In genomic region chr17:61316633-61317032, GRCh38 we compare ENCODE assay signal across 22 cellular contexts.
DNase-seq lines count a peak whose midpoint lies in the region; ATAC-seq and TF ChIP-seq lines count a peak whose summit lies in the region.
"Had no signal": no experiment of that assay in that cellular context is flagged by ENCODE, and none has a peak within 500 bp of the region (broad histone marks: within the 10 kb centered on the region; RNA-seq: fewer than 3 reads in every experiment).

No MANE protein-coding gene starts in this region.

- H3K9me3 ChIP-seq in IMR-90 (ENCODE audit: control insufficient read depth, insufficient read depth, low read length), result no peaks in the 10 kb centered on the region
- H3K9me3 ChIP-seq: BE2C, BLaER1 had no signal

- H4K8ac ChIP-seq in IMR-90 (ENCODE audit: low read depth in 2 of 2, low read length in 2 of 2), result no peak overlapping the region

- H3K79me2 ChIP-seq in KMS-11 (ENCODE audit: insufficient read depth, low read depth), result no peaks in the 10 kb centered on the region

- H2AFZ ChIP-seq in IMR-90 (replicated peaks; ENCODE audit: low read length, poor library complexity) (no peak overlapping the region), KMS-11 (ENCODE audit: low read depth) (no peak overlapping the region)

- H2BK5ac ChIP-seq in IMR-90 (ENCODE audit: low read depth, low read length, poor library complexity, severe bottlenecking), result no peak overlapping the region

- no peaks in the 10 kb centered on the region for H3K36me3 Mint-ChIP-seq in nephron (ENCODE audit: low read depth)
- H3K36me3 Mint-ChIP-seq: CD14-positive monocyte had no signal

- H3K56ac ChIP-seq in IMR-90 (ENCODE audit: extremely low read depth, insufficient read depth, low read length), result no peak overlapping the region

- BruUV-seq in IMR-90 (replicated peaks; lab: Mats Ljungman, UMichigan), result no TSS peak

- H3K14ac ChIP-seq in IMR-90 (replicated peaks; ENCODE audit: low read depth, low read length), result no peak overlapping the region

- no peak for TF ChIP-seq CTCF in IMR-90 (conservative IDR thresholded peaks at IDR 0.05; ENCODE audit: low read depth, low read length)
- TF ChIP-seq CTCF in KMS-11 (conservative IDR thresholded peaks at IDR 0.05; ENCODE audit: low read depth, low read length), result no peak
- TF ChIP-seq CTCF in nephron (IDR thresholded peaks at IDR 0.05; ENCODE audit: unreplicated experiment in 3 of 3), result no peak

- H3K4me1 Mint-ChIP-seq in nephron, result peaks cover 65% of the 10 kb centered on the region
- H3K4me1 Mint-ChIP-seq: CD14-positive monocyte; CD4-positive, alpha-beta memory T cell; CD8-positive, alpha-beta memory T cell had no signal

- H3K18ac ChIP-seq in IMR-90 (ENCODE audit: low read depth, low read length), result no peak overlapping the region

- H4K5ac ChIP-seq in IMR-90 (ENCODE audit: low read depth, low read length), result no peak overlapping the region

- no peaks in the 10 kb centered on the region for H3K9me3 Mint-ChIP-seq in nephron
- H3K9me3 Mint-ChIP-seq: CD14-positive monocyte; CD4-positive, alpha-beta memory T cell; CD4-positive, CD25-positive, alpha-beta regulatory T cell had no signal

- H3K27me3 ChIP-seq in IMR-90 (ENCODE audit: control insufficient read depth, insufficient read depth, low read length) (no peaks in the 10 kb centered on the region), KMS-11 (ENCODE audit: insufficient read depth, low read depth) (no peaks in the 10 kb centered on the region), H7 (ENCODE audit: control insufficient read depth, insufficient read depth, low read length) (no peaks in the 10 kb centered on the region)
- H3K27me3 ChIP-seq: BE2C, BLaER1 had no signal

- no peak overlapping the region for H3K4me2 ChIP-seq in IMR-90 (ENCODE audit: low read depth, low read length)
- H3K4me2 ChIP-seq in KMS-11, result no peak overlapping the region
- H3K4me2 ChIP-seq: BLaER1 had no signal

- H3K4me1 ChIP-seq in IMR-90 (ENCODE audit: control insufficient read depth, insufficient read depth, low read length) (peaks cover 9% of the 10 kb centered on the region), KMS-11 (ENCODE audit: low read depth, poor library complexity, severe bottlenecking) (peaks cover 49% of the 10 kb centered on the region)

- H3K4me3 Mint-ChIP-seq in nephron, result no peak overlapping the region
- H3K4me3 Mint-ChIP-seq: CD14-positive monocyte; CD4-positive, alpha-beta memory T cell; CD4-positive, CD25-positive, alpha-beta regulatory T cell; CD8-positive, alpha-beta memory T cell had no signal

- intact Hi-C loops in IMR-90 (cut with micrococcal nuclease), result no loop called here

- H3K27me3 Mint-ChIP-seq in nephron (ENCODE audit: low read depth), result peaks cover 3% of the 10 kb centered on the region
- H3K27me3 Mint-ChIP-seq: CD4-positive, alpha-beta memory T cell; CD4-positive, CD25-positive, alpha-beta regulatory T cell had no signal

- no peak overlapping the region for H4K91ac ChIP-seq in IMR-90 (ENCODE audit: insufficient read depth, low read depth, low read length)

- H3K9ac ChIP-seq in IMR-90 (ENCODE audit: low read depth, low read length) (no peak overlapping the region), KMS-11 (no peak overlapping the region)
- H3K9ac ChIP-seq: BLaER1 had no signal

- H4K20me1 ChIP-seq in IMR-90 (ENCODE audit: insufficient read depth, low read length), result no peaks in the 10 kb centered on the region
- no peaks in the 10 kb centered on the region for H4K20me1 ChIP-seq in KMS-11 (ENCODE audit: insufficient read depth)
- H4K20me1 ChIP-seq: BLaER1 had no signal

- no peak for TF ChIP-seq POLR2A in IMR-90 (IDR thresholded peaks at IDR 0.05; ENCODE audit: low read depth, low read length)

- H2AK9ac ChIP-seq in IMR-90 (replicated peaks; ENCODE audit: low read depth, low read length, poor library complexity), result no peak overlapping the region

- no peak overlapping the region for H3K23ac ChIP-seq in IMR-90 (ENCODE audit: low read depth, low read length)

- no peaks in the 10 kb centered on the region for H3K36me3 ChIP-seq in IMR-90 (ENCODE audit: control insufficient read depth, insufficient read depth, low read length)
- no peaks in the 10 kb centered on the region for H3K36me3 ChIP-seq in KMS-11 (ENCODE audit: insufficient read depth)
- no peaks in the 10 kb centered on the region for H3K36me3 ChIP-seq in H7 (replicated peaks; ENCODE audit: control insufficient read depth, insufficient read depth, low read length)
- H3K36me3 ChIP-seq: BE2C, BLaER1 had no signal

- ATAC-seq in IMR-90 (ENCODE audit: low read depth), result no peak

- no peak overlapping the region for H3K27ac ChIP-seq in IMR-90 (ENCODE audit: insufficient read depth, low read length)
- H3K27ac ChIP-seq in KMS-11, result peak overlapping the region; percentile 89; the same call in 1 of the 2 replicates
- H3K27ac ChIP-seq: BLaER1 had no signal

- peaks cover 3% of the 10 kb centered on the region; the same call in 1 of the 2 replicates for H3K9me1 ChIP-seq in IMR-90 (ENCODE audit: insufficient read depth, low read length)

- peak overlapping the region; percentile 27; the same call in 1 of the 2 replicates for H2BK120ac ChIP-seq in IMR-90 (ENCODE audit: low read depth, low read length)

- peaks cover 0 to 9% of the 10 kb centered on the region in 2 experiments; a peak in 2 of 4 replicates for H3K79me1 ChIP-seq in IMR-90 (ENCODE audit: low read depth in 1 of 2, low read length in 2 of 2)

- peak overlapping the region; percentile 58 to 82 (median 80) for H3K27ac Mint-ChIP-seq in nephron
- H3K27ac Mint-ChIP-seq: CD4-positive, alpha-beta memory T cell; CD4-positive, CD25-positive, alpha-beta regulatory T cell had no signal

- in situ Hi-C loops in IMR-90 (cut with MboI; ENCODE audit: low sequenced_read_pairs), result no loop called here

- H2AK5ac ChIP-seq in IMR-90 (ENCODE audit: low read depth, low read length), result no peak overlapping the region

- TF ChIP-seq RAD21 in IMR-90 (IDR thresholded peaks at IDR 0.05; ENCODE audit: low read length), result no peak

- dilution Hi-C loops in IMR-90 (cut with HindIII; ENCODE audit: low sequenced_read_pairs, unreplicated experiment), result no loop called here

- WGBS in IMR-90 (ENCODE audit: extremely low coverage in 2 of 2, insufficient read length in 1 of 2), 2 experiments, result no CpG with 5 or more reads among the region's 6 CpGs

- H3K4me3 ChIP-seq in IMR-90 (ENCODE audit: insufficient read depth, low read depth, low read length) (no peak overlapping the region), KMS-11 (IDR thresholded peaks at IDR 0.05; ENCODE audit: insufficient read depth, low read depth, low read length) (no peak overlapping the region), H7 (ENCODE audit: insufficient read depth, low read depth, low read length) (no peak overlapping the region)
- H3K4me3 ChIP-seq: BLaER1 had no signal

- no peak overlapping the region for H2BK15ac ChIP-seq in IMR-90 (ENCODE audit: low read depth, low read length)

- H3K4ac ChIP-seq in IMR-90 (ENCODE audit: low read depth, low read length), result no peak overlapping the region

- CTCF ChIA-PET in IMR-90 (lab: Yijun Ruan, JAX), result interaction anchor here (0.7 kb wide), 1 partner anchor 318 kb away, joined by 3 read pairs; no protein-coding TSS in a partner anchor

- H2BK20ac ChIP-seq in IMR-90 (ENCODE audit: low read depth, low read length), result no peak overlapping the region

- DNase-seq in IMR-90 (no peak), H7 (no peak), NCI-H1092 (lab: John Stamatoyannopoulos, UW) (no peak)
- DNase-seq: 8988T; ACHN; BE2C; C1 segment of cervical spinal cord; CD4-positive, alpha-beta memory T cell; CD4-positive, CD25-positive, alpha-beta regulatory T cell; CD8-positive, alpha-beta memory T cell; COR-L47; DMS 273 treated with DMSO at 0.1 percent for 48 hours; DMS153; DMS53; DMS79; DND-41; EL; GDM1 had no signal

- POLR2A ChIA-PET in IMR-90 (lab: Charles Lee; ENCODE audit: unreplicated experiment), result no interaction called here

TF ChIP-seq in IMR-90, 13 proteins besides CTCF, POLR2A, EP300 and RAD21:
- TF ChIP-seq ELK1 (IDR thresholded peaks at IDR 0.05; ENCODE audit: borderline replicate concordance, low read depth, low read length) (no peak), CHD1 (IDR thresholded peaks at IDR 0.05; ENCODE audit: low read depth, low read length) (no peak)
